ENCODE assay signal across 37 cellular contexts in genomic region chr12:3193131-3193530, GRCh38.
"Had no signal": no experiment of that assay in that cellular context is flagged by ENCODE, and none has a peak within 500 bp of the region (broad histone marks: within the 10 kb centered on the region; RNA-seq: fewer than 3 reads in every experiment).

No MANE protein-coding gene starts in this region.

- ATAC-seq: activated CD8-positive, alpha-beta T cell treated with anti-CD3 and anti-CD28 coated beads for 36 hours; activated naive CD4-positive, alpha-beta T cell treated with anti-CD3 and anti-CD28 coated beads, Interleukin-2, amount 50 U/mL, for 72 hours; activated T-cell treated with anti-CD3 and anti-CD28 coated beads, Interleukin-2, amount 50 U/mL, for 4 hours; activated T-cell treated with anti-CD3 and anti-CD28 coated beads, Interleukin-2, amount 50 U/mL, for 72 hours; activated T-helper 17 cell treated with anti-CD3 and anti-CD28 coated beads, Interleukin-2, amount 50 U/mL, for 72 hours; body of pancreas had no signal

- H3K9me3 ChIP-seq: adrenal gland, body of pancreas, breast epithelium had no signal

- H3K27ac Mint-ChIP-seq: activated CD4-positive, alpha-beta memory T cell treated with anti-CD3 and anti-CD28 coated beads for 36 hours; activated CD4-positive, alpha-beta T cell treated with anti-CD3 and anti-CD28 coated beads, Interleukin-2, amount 10 ng/mL, durations not matched to agents 24 days and 14 days; activated CD8-positive, alpha-beta T cell treated with anti-CD3 and anti-CD28 coated beads for 36 hours; activated naive CD4-positive, alpha-beta T cell treated with anti-CD3 and anti-CD28 coated beads for 36 hours; activated naive CD4-positive, alpha-beta T cell treated with anti-CD3 and anti-CD28 coated beads, Interleukin-2, amount 50 U/mL, for 72 hours; activated naive CD8-positive, alpha-beta T cell treated with anti-CD3 and anti-CD28 coated beads for 36 hours; activated T-cell treated with anti-CD3 and anti-CD28 coated beads, Interleukin-2, amount 50 U/mL, for 72 hours; activated T-helper 1 cell treated with anti-CD3 and anti-CD28 coated beads, Interleukin-12 subunit alpha, Interleukin-12 subunit beta, Interleukin-2, Interleukin-4 antibody, amounts not matched to agents 30 ng/mL and 10 ng/mL and 1 ng/mL, durations not matched to agents 14 hours and 24 hours and 36 hours; activated T-helper 17 cell treated with anti-CD3 and anti-CD28 coated beads, Interleukin-2, amount 50 U/mL, for 72 hours; T-helper 1 cell treated with Interleukin-12 subunit alpha and Interleukin-12 subunit beta and Interleukin-4 antibody, amounts not matched to agents 30 μg/mL and 1 μg/mL, for 36 hours; T-helper 2 cell treated with Interferon-gamma antibody and Interleukin-4, amounts not matched to agents 5 μg/mL and 100 μg/mL, for 36 hours had no signal

- H3K27ac ChIP-seq: adrenal gland, body of pancreas, brain microvascular endothelial cell, breast epithelium, VCaP had no signal

- H3K4me3 Mint-ChIP-seq: activated CD4-positive, alpha-beta memory T cell treated with anti-CD3 and anti-CD28 coated beads for 36 hours; activated CD4-positive, alpha-beta T cell treated with anti-CD3 and anti-CD28 coated beads, Interleukin-2, amount 10 ng/mL, durations not matched to agents 24 days and 14 days; activated CD8-positive, alpha-beta T cell treated with anti-CD3 and anti-CD28 coated beads for 36 hours; activated naive CD4-positive, alpha-beta T cell treated with anti-CD3 and anti-CD28 coated beads for 36 hours; activated naive CD8-positive, alpha-beta T cell treated with anti-CD3 and anti-CD28 coated beads for 36 hours; activated T-cell treated with anti-CD3 and anti-CD28 coated beads, Interleukin-2, amount 50 U/mL, for 4 hours; activated T-cell treated with anti-CD3 and anti-CD28 coated beads, Interleukin-2, amount 50 U/mL, for 72 hours; activated T-helper 1 cell treated with anti-CD3 and anti-CD28 coated beads, Interleukin-12 subunit alpha, Interleukin-12 subunit beta, Interleukin-2, Interleukin-4 antibody, amounts not matched to agents 30 ng/mL and 10 ng/mL and 1 ng/mL, durations not matched to agents 14 hours and 24 hours and 36 hours; activated T-helper 17 cell treated with anti-CD3 and anti-CD28 coated beads, Interleukin-2, amount 50 U/mL, for 72 hours; T-helper 1 cell treated with Interleukin-12 subunit alpha and Interleukin-12 subunit beta and Interleukin-4 antibody, amounts not matched to agents 30 μg/mL and 1 μg/mL, for 36 hours; T-helper 2 cell treated with Interferon-gamma antibody and Interleukin-4, amounts not matched to agents 5 μg/mL and 100 μg/mL, for 36 hours had no signal

- H3K4me1 ChIP-seq: adrenal gland, breast epithelium had no signal

- H3K4me3 ChIP-seq: adrenal gland, body of pancreas, breast epithelium had no signal

- H3K36me3 Mint-ChIP-seq: activated CD4-positive, alpha-beta memory T cell treated with anti-CD3 and anti-CD28 coated beads for 36 hours; activated naive CD4-positive, alpha-beta T cell treated with anti-CD3 and anti-CD28 coated beads, Interleukin-2, amount 50 U/mL, for 72 hours; activated naive CD8-positive, alpha-beta T cell treated with anti-CD3 and anti-CD28 coated beads for 36 hours had no signal

- H3K4me1 Mint-ChIP-seq: activated CD4-positive, alpha-beta T cell treated with anti-CD3 and anti-CD28 coated beads, Interleukin-2, amount 10 ng/mL, durations not matched to agents 24 days and 14 days; activated naive CD8-positive, alpha-beta T cell treated with anti-CD3 and anti-CD28 coated beads for 36 hours; activated T-helper 17 cell treated with anti-CD3 and anti-CD28 coated beads, Interleukin-2, amount 50 U/mL, for 72 hours had no signal

- DNase-seq: activated CD4-positive, alpha-beta memory T cell treated with anti-CD3 and anti-CD28 coated beads for 36 hours; activated CD4-positive, alpha-beta T cell treated with anti-CD3 and anti-CD28 coated beads for 4 hours; activated CD4-positive, alpha-beta T cell treated with anti-CD3 and anti-CD28 coated beads, Interleukin-2, amount 10 ng/mL, durations not matched to agents 24 days and 14 days; activated CD4-positive, alpha-beta T cell treated with anti-CD3 and anti-CD28 coated beads, Interleukin-2, amount 50 U/mL, for 1 hour; activated CD4-positive, alpha-beta T cell treated with anti-CD3 and anti-CD28 coated beads, Interleukin-2, amount 50 U/mL, for 4 hours; activated CD4-positive, CD25-positive, alpha-beta regulatory T cell; activated CD4-positive, CD25-positive, alpha-beta regulatory T cell treated with anti-CD3 and anti-CD28 coated beads, Interleukin-2, amount 50 U/mL, for 72 hours; activated CD8-positive, alpha-beta memory T cell treated with anti-CD3 and anti-CD28 coated beads, Interleukin-2, amount 50 U/mL, for 4 hours; activated CD8-positive, alpha-beta T cell treated with anti-CD3 and anti-CD28 coated beads for 36 hours; activated effector memory CD4-positive, alpha-beta T cell treated with anti-CD3 and anti-CD28 coated beads, Interleukin-2, amount 50 U/mL, for 16 hours; activated gamma-delta T cell treated with Interleukin-2 at 50 U/mL for 16 hours; activated naive CD4-positive, alpha-beta T cell; activated naive CD4-positive, alpha-beta T cell treated with anti-CD3 and anti-CD28 coated beads for 36 hours; activated naive CD4-positive, alpha-beta T cell treated with anti-CD3 and anti-CD28 coated beads, Interleukin-2, amount 50 U/mL, for 16 hours; activated naive CD8-positive, alpha-beta T cell treated with anti-CD3 and anti-CD28 coated beads for 36 hours; activated T-cell treated with anti-CD3 and anti-CD28 coated beads for 4 hours; activated T-cell treated with anti-CD3 and anti-CD28 coated beads, Interleukin-2, amount 50 U/mL, for 1 hour; activated T-cell treated with anti-CD3 and anti-CD28 coated beads, Interleukin-2, amount 50 U/mL, for 4 hours; activated T-cell treated with anti-CD3 and anti-CD28 coated beads, Interleukin-2, amount 50 U/mL, for 72 hours; adrenal gland; amniotic stem cell; aorta; body of pancreas; brain microvascular endothelial cell; central memory CD4-positive, alpha-beta T cell; cerebellar nuclear complex; SW 1271; T-helper 1 cell; T-helper 2 cell; T-helper 9 cell had no signal

- H3K27me3 ChIP-seq: adrenal gland, body of pancreas, brain microvascular endothelial cell, breast epithelium had no signal

- H3K9me3 Mint-ChIP-seq: activated CD4-positive, alpha-beta memory T cell treated with anti-CD3 and anti-CD28 coated beads for 36 hours; activated CD4-positive, alpha-beta T cell treated with anti-CD3 and anti-CD28 coated beads, Interleukin-2, amount 10 ng/mL, durations not matched to agents 24 days and 14 days; activated CD8-positive, alpha-beta T cell treated with anti-CD3 and anti-CD28 coated beads for 36 hours; activated naive CD4-positive, alpha-beta T cell treated with anti-CD3 and anti-CD28 coated beads for 36 hours; activated naive CD4-positive, alpha-beta T cell treated with anti-CD3 and anti-CD28 coated beads, Interleukin-2, amount 50 U/mL, for 72 hours; activated naive CD8-positive, alpha-beta T cell treated with anti-CD3 and anti-CD28 coated beads for 36 hours; activated T-cell treated with anti-CD3 and anti-CD28 coated beads, Interleukin-2, amount 50 U/mL, for 4 hours; activated T-cell treated with anti-CD3 and anti-CD28 coated beads, Interleukin-2, amount 50 U/mL, for 72 hours; activated T-helper 1 cell treated with anti-CD3 and anti-CD28 coated beads, Interleukin-12 subunit alpha, Interleukin-12 subunit beta, Interleukin-2, Interleukin-4 antibody, amounts not matched to agents 30 ng/mL and 10 ng/mL and 1 ng/mL, durations not matched to agents 14 hours and 24 hours and 36 hours; activated T-helper 17 cell treated with anti-CD3 and anti-CD28 coated beads, Interleukin-2, amount 50 U/mL, for 72 hours; T-helper 1 cell treated with Interleukin-12 subunit alpha and Interleukin-12 subunit beta and Interleukin-4 antibody, amounts not matched to agents 30 μg/mL and 1 μg/mL, for 36 hours; T-helper 2 cell treated with Interferon-gamma antibody and Interleukin-4, amounts not matched to agents 5 μg/mL and 100 μg/mL, for 36 hours had no signal

- H3K36me3 ChIP-seq: adrenal gland, brain microvascular endothelial cell, breast epithelium had no signal
